ENCODE assay signal across 12 cellular contexts in genomic region chr2:15539999-15540398, GRCh38. TPM values are rescaled to one million over a fixed set of nuclear protein-coding genes. Genes with fewer than 3 reads are reported as not detected.
A peak's percentile ranks its signal among the peaks of the same experiment; 100 is the strongest.
DNase-seq lines count a peak whose midpoint lies in the region; ATAC-seq and FAIRE-seq lines count a peak whose summit lies in the region.
"Had no signal": no experiment of that assay in that cellular context is flagged by ENCODE, and none has a peak within 500 bp of the region (broad histone marks: within the 10 kb centered on the region; RNA-seq: fewer than 3 reads in every experiment).

No MANE protein-coding gene starts in this region.

- no peak overlapping the region for H3K27ac ChIP-seq in small intestine (ENCODE audit: low read depth in 1 of 2, low read length in 1 of 2)
- H3K27ac ChIP-seq: lower lobe of right lung, VCaP had no signal

- no peak overlapping the region for H3K4me3 ChIP-seq in small intestine (ENCODE audit: low read depth in 1 of 2, low read length in 2 of 2)
- H3K4me3 ChIP-seq: lower lobe of right lung had no signal

- DNase-seq in germinal center (ENCODE audit: low spot score): peak; percentile 13
- DNase-seq in kidney tubule cell (ENCODE audit: low spot score): no peak
- DNase-seq in NCI-H2227 treated with DMSO at 0.1 percent for 48 hours (lab: John Stamatoyannopoulos, UW): no peak
- DNase-seq in small intestine: no peak
- no peak for DNase-seq in activated T-cell treated with anti-CD3 and anti-CD28 coated beads, Interleukin-2, amount 50 U/mL, for 1 hour
- DNase-seq: lower lobe of right lung, NCI-H1930, right cardiac atrium had no signal

- no peak for FAIRE-seq in small intestine (lab: Jason Lieb, UNC)

- H3K9me3 ChIP-seq in small intestine (ENCODE audit: control insufficient read depth, low read depth): no peaks in the 10 kb centered on the region
- H3K9me3 ChIP-seq: lower lobe of right lung had no signal

- H3K27me3 ChIP-seq in small intestine (ENCODE audit: control insufficient read depth in 2 of 2, insufficient read depth in 2 of 2, low read length in 2 of 2): no peaks in the 10 kb centered on the region

- no peaks in the 10 kb centered on the region for H3K36me3 ChIP-seq in small intestine (ENCODE audit: control insufficient read depth in 2 of 2, insufficient read depth in 2 of 2, low read length in 2 of 2)

- WGBS in small intestine, 3 donors: 87 to 91% (median 89%) methylated on average over 3 of the region's 3 CpGs

- peak; percentile 89 for ATAC-seq in GM18870 (IDR thresholded peaks at IDR 0.05; ENCODE audit: unreplicated experiment)
- peak; percentile 92 for ATAC-seq in GM21529 (IDR thresholded peaks at IDR 0.05; ENCODE audit: unreplicated experiment)
- ATAC-seq in HG03159 (IDR thresholded peaks at IDR 0.05; ENCODE audit: unreplicated experiment): peak; percentile 91
- ATAC-seq: lower lobe of right lung, right cardiac atrium had no signal

- H3K4me1 ChIP-seq in small intestine (ENCODE audit: control insufficient read depth in 2 of 2, insufficient read depth in 1 of 2, low read depth in 1 of 2, low read length in 1 of 2): no peaks in the 10 kb centered on the region
- H3K4me1 ChIP-seq: lower lobe of right lung had no signal

RNA-seq across cellular contexts. Expression of gene NBAS, which starts 21.1 kb away (rescaled TPM):
- polyA plus RNA-seq in small intestine: 10 to 100 TPM; 26.0 to 36.9 (median 30.3) TPM

RNA-seq across cellular contexts. Expression of gene DDX1, which starts 51.7 kb away (rescaled TPM):
- 10 to 100 TPM; 74.6 to 83.9 (median 74.8) TPM for polyA plus RNA-seq in small intestine
